In genomic region chr4:118351851-118352827, GRCh38 we compare ENCODE assay signal across 8 cellular contexts. TPM values are rescaled to one million over a fixed set of nuclear protein-coding genes. Genes with fewer than 3 reads are reported as not detected.
A peak's percentile ranks its signal among the peaks of the same experiment; 100 is the strongest.
DNase-seq lines count a peak whose midpoint lies in the region; ATAC-seq and TF ChIP-seq lines count a peak whose summit lies in the region.

No MANE protein-coding gene starts in this region.

- no peaks in the 10 kb centered on the region for H3K36me3 ChIP-seq in testis (ENCODE audit: low read depth, missing control alignments)

- TF ChIP-seq CTCF in cardiac fibroblast (IDR thresholded peaks at IDR 0.05; ENCODE audit: low read depth, low read length) (peak; percentile 5), testis (IDR thresholded peaks at IDR 0.05) (no peak)

- WGBS in testis, 2 donors, result 4 to 5% methylated on average over 4 to 50 of the region's 82 CpGs

- H3K4me3 ChIP-seq in cardiac fibroblast (replicated peaks in 1 of 2; ENCODE audit: low read depth in 2 of 2, low read length in 2 of 2) (peak overlapping the region; percentile 30 to 61), testis (peak overlapping the region; percentile 63 to 73)

- intact Hi-C loops in testis (cut with DNase I; ENCODE audit: low total_unique reads), result no loop called here

- DNase-seq in stimulated activated CD4-positive, alpha-beta T cell treated with anti-CD3 and anti-CD28 coated beads, Interleukin-1b, Interleukin-23, amount 100 ng/mL, for 48 hours, result peak; percentile 3
- no peak for DNase-seq in stimulated activated CD4-positive, alpha-beta T cell treated with anti-CD3 and anti-CD28 coated beads, Interleukin-4, amount 100 ng/mL, for 1 hour
- DNase-seq in NCI-H82 treated with DMSO at 0.1 percent for 48 hours (lab: John Stamatoyannopoulos, UW; ENCODE audit: unreplicated experiment) (peak; percentile 31), cardiac fibroblast (ENCODE audit: low read depth in 2 of 2) (peak in 1 of 2 donors; percentile 36), left kidney (ENCODE audit: low read depth, low spot score) (peak; percentile 66), testis (peak; percentile 63)

- H3K9me3 ChIP-seq in testis, result no peaks in the 10 kb centered on the region

- no peak for TF ChIP-seq POLR2A in testis (IDR thresholded peaks at IDR 0.05)

- no peaks in the 10 kb centered on the region for H3K27me3 ChIP-seq in testis

- H3K4me1 ChIP-seq in testis, result peaks cover 4% of the 10 kb centered on the region

- peak overlapping the region; percentile 71 to 84 for H3K27ac ChIP-seq in testis

- ATAC-seq in HG02970 (IDR thresholded peaks at IDR 0.05; ENCODE audit: low FRiP score, unreplicated experiment) (peak; percentile 20), GM21360 (IDR thresholded peaks at IDR 0.05; ENCODE audit: unreplicated experiment) (no peak)

RNA-seq across cellular contexts. Expression of gene PRSS12, which starts 0.7 kb away (rescaled TPM):
- 10 to 100 TPM; 33.9 to 65.4 TPM for total RNA-seq in testis
- 41.5 TPM for polyA plus RNA-seq in testis (ENCODE audit: insufficient read depth, low read depth, low replicate concordance)
